In genomic region chr3:193827831-193828230, GRCh38 we compare ENCODE assay signal across 12 cellular contexts.
"Had no signal": no experiment of that assay in that cellular context is flagged by ENCODE, and none has a peak within 500 bp of the region (broad histone marks: within the 10 kb centered on the region; RNA-seq: fewer than 3 reads in every experiment).

No MANE protein-coding gene starts in this region.

- H3K36me3 ChIP-seq: esophagus muscularis mucosa, neural progenitor cell had no signal

- H3K36me3 Mint-ChIP-seq: activated naive CD8-positive, alpha-beta T cell treated with anti-CD3 and anti-CD28 coated beads for 36 hours; immature natural killer cell; neural progenitor cell had no signal

- ATAC-seq: sciatic nerve; stimulated activated naive CD8-positive, alpha-beta T cell treated with anti-CD3 and anti-CD28 coated beads, Interleukin-15, amount 100 ng/mL, for 72 hours had no signal

- H3K9me3 Mint-ChIP-seq: activated B cell treated with CpG ODN at 0.5 μM for 24 hours; activated CD4-positive, alpha-beta T cell treated with anti-CD3 and anti-CD28 coated beads, Interleukin-2, amount 10 ng/mL, durations not matched to agents 24 days and 14 days; activated naive CD8-positive, alpha-beta T cell treated with anti-CD3 and anti-CD28 coated beads for 36 hours; immature natural killer cell; neural progenitor cell; stimulated activated naive CD8-positive, alpha-beta T cell treated with anti-CD3 and anti-CD28 coated beads, Interleukin-15, amount 100 ng/mL, for 72 hours had no signal

- H3K4me2 ChIP-seq: neural progenitor cell had no signal

- H3K9me3 ChIP-seq: esophagus muscularis mucosa, testis had no signal

- H3K4me3 ChIP-seq: esophagus muscularis mucosa, neural progenitor cell, testis had no signal

- H3K4me3 Mint-ChIP-seq: activated B cell treated with CpG ODN at 0.5 μM for 24 hours; activated CD4-positive, alpha-beta T cell treated with anti-CD3 and anti-CD28 coated beads, Interleukin-2, amount 10 ng/mL, durations not matched to agents 24 days and 14 days; activated naive CD8-positive, alpha-beta T cell treated with anti-CD3 and anti-CD28 coated beads for 36 hours; immature natural killer cell; neural progenitor cell; stimulated activated naive CD8-positive, alpha-beta T cell treated with anti-CD3 and anti-CD28 coated beads, Interleukin-15, amount 100 ng/mL, for 72 hours had no signal

- H3K27ac ChIP-seq: esophagus muscularis mucosa, neural progenitor cell, testis had no signal

- H3K27ac Mint-ChIP-seq: activated B cell treated with CpG ODN at 0.5 μM for 24 hours; activated CD4-positive, alpha-beta T cell treated with anti-CD3 and anti-CD28 coated beads, Interleukin-2, amount 10 ng/mL, durations not matched to agents 24 days and 14 days; activated naive CD8-positive, alpha-beta T cell treated with anti-CD3 and anti-CD28 coated beads for 36 hours; immature natural killer cell; stimulated activated naive CD8-positive, alpha-beta T cell treated with anti-CD3 and anti-CD28 coated beads, Interleukin-15, amount 100 ng/mL, for 72 hours had no signal

- H3K27me3 ChIP-seq: esophagus muscularis mucosa, neural progenitor cell, testis had no signal

- DNase-seq: activated B cell treated with CpG ODN at 0.5 μM for 24 hours; activated CD4-positive, alpha-beta T cell treated with anti-CD3 and anti-CD28 coated beads, Interleukin-2, amount 10 ng/mL, durations not matched to agents 24 days and 14 days; activated CD8-positive, alpha-beta memory T cell treated with anti-CD3 and anti-CD28 coated beads, Interleukin-2, amount 50 U/mL, for 48 hours; activated naive CD8-positive, alpha-beta T cell treated with anti-CD3 and anti-CD28 coated beads for 36 hours; foreskin melanocyte; immature natural killer cell; stimulated activated CD4-positive, alpha-beta T cell treated with anti-CD3 and anti-CD28 coated beads, Interleukin-1b, Interleukin-23, amount 100 ng/mL, for 48 hours; stimulated activated naive CD8-positive, alpha-beta T cell treated with anti-CD3 and anti-CD28 coated beads, Interleukin-15, amount 100 ng/mL, for 72 hours; testis had no signal

- H3K4me1 Mint-ChIP-seq: activated CD4-positive, alpha-beta T cell treated with anti-CD3 and anti-CD28 coated beads, Interleukin-2, amount 10 ng/mL, durations not matched to agents 24 days and 14 days; activated naive CD8-positive, alpha-beta T cell treated with anti-CD3 and anti-CD28 coated beads for 36 hours; immature natural killer cell; stimulated activated naive CD8-positive, alpha-beta T cell treated with anti-CD3 and anti-CD28 coated beads, Interleukin-15, amount 100 ng/mL, for 72 hours had no signal

- H3K9ac ChIP-seq: neural progenitor cell had no signal
